ENCODE assay signal across 8 cellular contexts in genomic region chr11:65575568-65576231, GRCh38. TPM values are rescaled to one million over a fixed set of nuclear protein-coding genes. Genes with fewer than 3 reads are reported as not detected.
DNase-seq lines count a peak whose midpoint lies in the region; ATAC-seq and TF ChIP-seq lines count a peak whose summit lies in the region.

TSS of gene EHBP1L1 (plus strand) at chr11:65576053. CDS start at chr11:65576303, 250 bp downstream.

- peak within 1 kb of the TSS; percentile 96 for H3K4ac ChIP-seq in IMR-90 (ENCODE audit: low read depth, low read length)

- H3K4me3 ChIP-seq in GM12864 (ENCODE audit: low read depth, low read length) (peak within 1 kb of the TSS; percentile 90), IMR-90 (ENCODE audit: insufficient read depth, low read depth, low read length) (peak within 1 kb of the TSS; percentile 85), astrocyte of the spinal cord (ENCODE audit: low read depth, low read length) (peak within 1 kb of the TSS; percentile 51), iPS-15b (ENCODE audit: low read depth, low read length) (peak within 1 kb of the TSS; percentile 51)

- no TSS peak for BruUV-seq in IMR-90 (replicated peaks; lab: Mats Ljungman, UMichigan)

- peak within 1 kb of the TSS; percentile 98 for H2AK5ac ChIP-seq in IMR-90 (ENCODE audit: low read depth, low read length)

- TF ChIP-seq POLR2A in IMR-90 (IDR thresholded peaks at IDR 0.05; ENCODE audit: low read depth, low read length) = no peak

- POLR2A ChIA-PET in IMR-90 (lab: Charles Lee; ENCODE audit: unreplicated experiment) = no interaction called here

- peaks cover 24 to 69% of the 10 kb centered on the region in 2 experiments for H3K79me1 ChIP-seq in IMR-90 (ENCODE audit: low read depth in 1 of 2, low read length in 2 of 2)

- peaks cover 8% of the 10 kb centered on the region for H3K9me1 ChIP-seq in IMR-90 (ENCODE audit: insufficient read depth, low read length)

- H3K9me3 ChIP-seq in IMR-90 (ENCODE audit: control insufficient read depth, insufficient read depth, low read length) = no peaks in the 10 kb centered on the region
- H3K9me3 ChIP-seq in iPS-15b (ENCODE audit: control insufficient read depth, insufficient read depth, low read length) = no peaks in the 10 kb centered on the region

- CTCF ChIA-PET in IMR-90 (lab: Yijun Ruan, JAX) = no interaction called here

- ATAC-seq in IMR-90 (ENCODE audit: low read depth) (peak; percentile 26), HG02759 (IDR thresholded peaks at IDR 0.05; ENCODE audit: unreplicated experiment) (no peak)

- peak within 1 kb of the TSS; percentile 75 for H3K27ac ChIP-seq in IMR-90 (ENCODE audit: insufficient read depth, low read length)

- no peaks in the 10 kb centered on the region for H3K27me3 ChIP-seq in IMR-90 (ENCODE audit: control insufficient read depth, insufficient read depth, low read length)
- peaks cover 45% of the 10 kb centered on the region for H3K27me3 ChIP-seq in iPS-15b (ENCODE audit: control insufficient read depth, insufficient read depth, low read length)

- peak within 1 kb of the TSS; percentile 83 for H2BK120ac ChIP-seq in IMR-90 (ENCODE audit: low read depth, low read length)

- peak within 1 kb of the TSS; percentile 70 for H3K56ac ChIP-seq in IMR-90 (ENCODE audit: extremely low read depth, insufficient read depth, low read length)

- WGBS in IMR-90 (ENCODE audit: extremely low coverage in 2 of 2, insufficient read length in 1 of 2), 2 experiments = 23% methylated on average over 9 of the region's 69 CpGs; no CpG with 5 or more reads in 1 of the 2 experiments

- dilution Hi-C loops in IMR-90 (cut with HindIII; ENCODE audit: low sequenced_read_pairs, unreplicated experiment) = no loop called here

- H2BK20ac ChIP-seq in IMR-90 (ENCODE audit: low read depth, low read length) = peak within 1 kb of the TSS; percentile 34; the same call in 1 of the 2 replicates

- intact Hi-C loops in IMR-90 (cut with micrococcal nuclease) = loop anchor here (2.0 kb wide), 1 partner anchor 15 kb away; no protein-coding TSS in a partner anchor

- peak within 1 kb of the TSS; percentile 99 for H2AK9ac ChIP-seq in IMR-90 (replicated peaks; ENCODE audit: low read depth, low read length, poor library complexity)

- peak within 1 kb of the TSS; percentile 93 for H3K23ac ChIP-seq in IMR-90 (ENCODE audit: low read depth, low read length)

- peak; percentile 75 for DNase-seq in GM12864 (ENCODE audit: low read depth)
- DNase-seq in IMR-90 = peak; percentile 28
- peak; percentile 77 for DNase-seq in T-helper 22 cell (ENCODE audit: low read depth)
- DNase-seq in astrocyte of the spinal cord (ENCODE audit: low read depth, low spot score) = peak; percentile 31
- DNase-seq in stimulated activated CD4-positive, alpha-beta T cell treated with anti-CD3 and anti-CD28 coated beads, Interleukin-12 subunit alpha, Interleukin-12 subunit beta, amount 100 ng/mL, for 4 hours = peak; percentile 71
- no peak for DNase-seq in NCI-H524 treated with DMSO at 0.1 percent for 48 hours (lab: John Stamatoyannopoulos, UW)

- peak within 1 kb of the TSS; percentile 83 for H4K91ac ChIP-seq in IMR-90 (ENCODE audit: insufficient read depth, low read depth, low read length)

- H3K36me3 ChIP-seq in IMR-90 (ENCODE audit: control insufficient read depth, insufficient read depth, low read length) = peaks cover 15% of the 10 kb centered on the region; the same call in 1 of the 2 replicates
- peaks cover 3% of the 10 kb centered on the region for H3K36me3 ChIP-seq in iPS-15b (ENCODE audit: control insufficient read depth, insufficient read depth, low read length)

- peaks cover 31% of the 10 kb centered on the region for H4K20me1 ChIP-seq in IMR-90 (ENCODE audit: insufficient read depth, low read length)

- peak within 1 kb of the TSS; percentile 76 for H2BK5ac ChIP-seq in IMR-90 (ENCODE audit: low read depth, low read length, poor library complexity, severe bottlenecking)

- peak within 1 kb of the TSS; percentile 87 for H3K4me2 ChIP-seq in IMR-90 (ENCODE audit: low read depth, low read length)

- peak within 1 kb of the TSS; percentile 72 for H3K9ac ChIP-seq in IMR-90 (ENCODE audit: low read depth, low read length)
- no peak within 1 kb of the TSS for H3K9ac ChIP-seq in iPS-15b (ENCODE audit: low read depth, low read length)

- no peak for TF ChIP-seq RAD21 in IMR-90 (IDR thresholded peaks at IDR 0.05; ENCODE audit: low read length)

- peak within 1 kb of the TSS; percentile 16 for H3K18ac ChIP-seq in IMR-90 (ENCODE audit: low read depth, low read length)

- no peak for TF ChIP-seq CTCF in GM12864 (IDR thresholded peaks at IDR 0.05; ENCODE audit: low read depth, low read length, missing control alignments)
- no peak for TF ChIP-seq CTCF in IMR-90 (conservative IDR thresholded peaks at IDR 0.05; ENCODE audit: low read depth, low read length)
- TF ChIP-seq CTCF in astrocyte of the spinal cord (IDR thresholded peaks at IDR 0.05; ENCODE audit: low read depth, low read length) = no peak

- peak within 1 kb of the TSS; percentile 90 for H2AFZ ChIP-seq in IMR-90 (replicated peaks; ENCODE audit: low read length, poor library complexity)

- H3K4me1 ChIP-seq in IMR-90 (ENCODE audit: control insufficient read depth, insufficient read depth, low read length) (peaks cover 33% of the 10 kb centered on the region), iPS-15b (ENCODE audit: control insufficient read depth, insufficient read depth, low read length) (peaks cover 7% of the 10 kb centered on the region)

- in situ Hi-C loops in IMR-90 (cut with MboI; ENCODE audit: low sequenced_read_pairs) = no loop called here
- in situ Hi-C loops in astrocyte of the spinal cord (cut with HindIII; ENCODE audit: low sequenced_read_pairs) = no loop called here

- H2BK15ac ChIP-seq in IMR-90 (ENCODE audit: low read depth, low read length) = peak within 1 kb of the TSS; percentile 86; the same call in 2 of the 3 replicates

- H3K14ac ChIP-seq in IMR-90 (replicated peaks; ENCODE audit: low read depth, low read length) = peak within 1 kb of the TSS; percentile 96

- H4K5ac ChIP-seq in IMR-90 (ENCODE audit: low read depth, low read length) = peak within 1 kb of the TSS; percentile 86

- H4K8ac ChIP-seq in IMR-90 (ENCODE audit: low read depth in 2 of 2, low read length in 2 of 2) = peak within 1 kb of the TSS; percentile 76 to 90; a peak in 3 of 4 replicates

TF ChIP-seq in IMR-90, 13 proteins besides CTCF, POLR2A, EP300 and RAD21:
- peak; percentile 64; the same call in 1 of the 2 replicates for TF ChIP-seq MAZ (IDR thresholded peaks at IDR 0.05; ENCODE audit: borderline replicate concordance, low read depth, low read length)
- TF ChIP-seq, protein P1, sequence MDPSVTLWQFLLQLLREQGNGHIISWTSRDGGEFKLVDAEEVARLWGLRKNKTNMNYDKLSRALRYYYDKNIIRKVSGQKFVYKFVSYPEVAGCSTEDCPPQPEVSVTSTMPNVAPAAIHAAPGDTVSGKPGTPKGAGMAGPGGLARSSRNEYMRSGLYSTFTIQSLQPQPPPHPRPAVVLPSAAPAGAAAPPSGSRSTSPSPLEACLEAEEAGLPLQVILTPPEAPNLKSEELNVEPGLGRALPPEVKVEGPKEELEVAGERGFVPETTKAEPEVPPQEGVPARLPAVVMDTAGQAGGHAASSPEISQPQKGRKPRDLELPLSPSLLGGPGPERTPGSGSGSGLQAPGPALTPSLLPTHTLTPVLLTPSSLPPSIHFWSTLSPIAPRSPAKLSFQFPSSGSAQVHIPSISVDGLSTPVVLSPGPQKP (IDR thresholded peaks at IDR 0.05; ENCODE audit: borderline replicate concordance, low read depth, low read length) = no peak
TF ChIP-seq in IMR-90: peak in this region for 1.

RNA-seq across cellular contexts. Expression of gene EHBP1L1, which starts in this region (rescaled TPM):
- total RNA-seq in IMR-90 (2012; rRNA removed) = 10.0 and 13.3 TPM in 2 replicates
- polyA plus RNA-seq in IMR-90 (2012; rRNA removed) = 27.4 and 29.0 TPM in 2 replicates
- polyA plus RNA-seq in IMR-90 (2012; cell fraction: cytosol; rRNA removed) = 13.2 and 27.4 TPM in 2 replicates
- polyA plus RNA-seq in IMR-90 (2012; cell fraction: nucleus; rRNA removed; ENCODE audit: low replicate concordance) = 82.3 and 155 TPM in 2 replicates
